ENCODE assay signal across 1 cellular context in the genomic region with DNA sequence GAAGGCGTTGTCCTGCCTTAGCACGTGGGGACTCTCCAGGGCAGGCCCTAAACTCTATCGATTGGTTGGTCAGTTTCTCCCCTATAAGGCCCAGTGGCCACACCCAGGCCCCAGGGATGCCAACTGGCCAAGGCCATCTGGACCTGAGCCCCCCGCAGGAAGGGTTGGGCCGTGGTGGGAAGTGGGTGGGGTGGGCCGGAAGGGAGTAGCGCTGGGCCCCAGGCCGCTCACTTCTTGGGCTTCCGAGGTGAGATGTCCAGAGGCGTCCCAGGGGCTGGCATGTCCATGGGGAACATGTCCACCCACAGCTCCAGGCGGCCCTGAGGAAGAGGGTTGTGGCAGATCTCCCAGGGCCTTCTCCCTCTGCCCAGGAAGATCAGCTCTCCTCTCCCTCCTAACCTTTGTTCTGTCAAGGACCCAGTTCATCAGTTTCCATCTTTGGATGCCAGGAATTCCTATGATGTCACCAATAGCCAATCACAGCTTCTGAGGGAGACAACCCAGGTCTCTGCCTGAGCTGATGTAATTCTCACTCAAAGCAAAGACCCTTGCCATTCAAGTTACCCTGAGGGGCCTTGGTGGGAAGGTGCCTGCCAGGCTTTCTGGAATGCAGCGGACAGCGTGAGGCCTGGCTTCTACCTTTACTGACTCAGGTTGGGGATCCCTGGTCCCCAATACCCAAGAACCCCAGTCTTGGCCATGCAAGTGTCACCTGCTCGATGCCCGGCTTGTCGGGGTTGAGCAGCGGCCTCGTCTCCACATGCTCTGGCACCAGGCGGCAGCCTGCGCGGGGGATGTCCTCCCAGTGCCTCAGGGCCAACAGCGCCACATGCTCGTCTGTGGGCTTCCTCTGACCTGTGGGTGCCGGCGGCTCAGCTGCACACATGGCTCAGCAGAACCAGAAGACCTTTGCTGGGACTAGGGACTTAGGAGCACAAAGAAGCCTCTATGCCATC.
TF ChIP-seq lines count a peak whose summit lies in the region.

No MANE protein-coding gene starts in this region.

TF ChIP-seq in SK-N-SH, 30 proteins besides CTCF, POLR2A, EP300 and RAD21 (continued from another document):
- TF ChIP-seq, protein P1, sequence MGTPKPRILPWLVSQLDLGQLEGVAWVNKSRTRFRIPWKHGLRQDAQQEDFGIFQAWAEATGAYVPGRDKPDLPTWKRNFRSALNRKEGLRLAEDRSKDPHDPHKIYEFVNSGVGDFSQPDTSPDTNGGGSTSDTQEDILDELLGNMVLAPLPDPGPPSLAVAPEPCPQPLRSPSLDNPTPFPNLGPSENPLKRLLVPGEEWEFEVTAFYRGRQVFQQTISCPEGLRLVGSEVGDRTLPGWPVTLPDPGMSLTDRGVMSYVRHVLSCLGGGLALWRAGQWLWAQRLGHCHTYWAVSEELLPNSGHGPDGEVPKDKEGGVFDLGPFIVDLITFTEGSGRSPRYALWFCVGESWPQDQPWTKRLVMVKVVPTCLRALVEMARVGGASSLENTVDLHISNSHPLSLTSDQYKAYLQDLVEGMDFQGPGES (IDR thresholded peaks at IDR 0.05; ENCODE audit: low read depth, low read length) = no peak
- no peak for TF ChIP-seq RXRA (IDR thresholded peaks at IDR 0.05; ENCODE audit: borderline replicate concordance, low read depth)
- TF ChIP-seq GABPA (IDR thresholded peaks at IDR 0.05; ENCODE audit: low read depth) = no peak
- no peak for TF ChIP-seq TAF1 (IDR thresholded peaks at IDR 0.05; ENCODE audit: borderline replicate concordance, low read depth, low read length)
- no peak for TF ChIP-seq CHD2 (IDR thresholded peaks at IDR 0.05; ENCODE audit: low read length, partially characterized antibody)
- TF ChIP-seq, protein P2, sequence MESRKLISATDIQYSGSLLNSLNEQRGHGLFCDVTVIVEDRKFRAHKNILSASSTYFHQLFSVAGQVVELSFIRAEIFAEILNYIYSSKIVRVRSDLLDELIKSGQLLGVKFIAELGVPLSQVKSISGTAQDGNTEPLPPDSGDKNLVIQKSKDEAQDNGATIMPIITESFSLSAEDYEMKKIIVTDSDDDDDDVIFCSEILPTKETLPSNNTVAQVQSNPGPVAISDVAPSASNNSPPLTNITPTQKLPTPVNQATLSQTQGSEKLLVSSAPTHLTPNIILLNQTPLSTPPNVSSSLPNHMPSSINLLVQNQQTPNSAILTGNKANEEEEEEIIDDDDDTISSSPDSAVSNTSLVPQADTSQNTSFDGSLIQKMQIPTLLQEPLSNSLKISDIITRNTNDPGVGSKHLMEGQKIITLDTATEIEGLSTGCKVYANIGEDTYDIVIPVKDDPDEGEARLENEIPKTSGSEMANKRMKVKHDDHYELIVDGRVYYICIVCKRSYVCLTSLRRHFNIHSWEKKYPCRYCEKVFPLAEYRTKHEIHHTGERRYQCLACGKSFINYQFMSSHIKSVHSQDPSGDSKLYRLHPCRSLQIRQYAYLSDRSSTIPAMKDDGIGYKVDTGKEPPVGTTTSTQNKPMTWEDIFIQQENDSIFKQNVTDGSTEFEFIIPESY (IDR thresholded peaks at IDR 0.05; ENCODE audit: borderline replicate concordance, low read depth) = no peak
- no peak for TF ChIP-seq GATA2 (CRISPR knock-in tag; IDR thresholded peaks at IDR 0.05)
- TF ChIP-seq, protein P3, sequence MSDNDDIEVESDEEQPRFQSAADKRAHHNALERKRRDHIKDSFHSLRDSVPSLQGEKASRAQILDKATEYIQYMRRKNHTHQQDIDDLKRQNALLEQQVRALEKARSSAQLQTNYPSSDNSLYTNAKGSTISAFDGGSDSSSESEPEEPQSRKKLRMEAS (IDR thresholded peaks at IDR 0.05; ENCODE audit: low read depth) = no peak
- TF ChIP-seq POLR2AphosphoS5 (IDR thresholded peaks at IDR 0.05; ENCODE audit: low read depth, low read length) = no peak
- no peak for TF ChIP-seq ELF1 (IDR thresholded peaks at IDR 0.05)
- TF ChIP-seq SIN3A (IDR thresholded peaks at IDR 0.05; ENCODE audit: borderline replicate concordance, low read depth, low read length) = no peak
- TF ChIP-seq FOXJ3 (CRISPR knock-in tag; IDR thresholded peaks at IDR 0.05) = no peak
- no peak for TF ChIP-seq NFIC (IDR thresholded peaks at IDR 0.05; ENCODE audit: borderline replicate concordance)
- no peak for TF ChIP-seq JUND (IDR thresholded peaks at IDR 0.05)
- TF ChIP-seq, protein P4, sequence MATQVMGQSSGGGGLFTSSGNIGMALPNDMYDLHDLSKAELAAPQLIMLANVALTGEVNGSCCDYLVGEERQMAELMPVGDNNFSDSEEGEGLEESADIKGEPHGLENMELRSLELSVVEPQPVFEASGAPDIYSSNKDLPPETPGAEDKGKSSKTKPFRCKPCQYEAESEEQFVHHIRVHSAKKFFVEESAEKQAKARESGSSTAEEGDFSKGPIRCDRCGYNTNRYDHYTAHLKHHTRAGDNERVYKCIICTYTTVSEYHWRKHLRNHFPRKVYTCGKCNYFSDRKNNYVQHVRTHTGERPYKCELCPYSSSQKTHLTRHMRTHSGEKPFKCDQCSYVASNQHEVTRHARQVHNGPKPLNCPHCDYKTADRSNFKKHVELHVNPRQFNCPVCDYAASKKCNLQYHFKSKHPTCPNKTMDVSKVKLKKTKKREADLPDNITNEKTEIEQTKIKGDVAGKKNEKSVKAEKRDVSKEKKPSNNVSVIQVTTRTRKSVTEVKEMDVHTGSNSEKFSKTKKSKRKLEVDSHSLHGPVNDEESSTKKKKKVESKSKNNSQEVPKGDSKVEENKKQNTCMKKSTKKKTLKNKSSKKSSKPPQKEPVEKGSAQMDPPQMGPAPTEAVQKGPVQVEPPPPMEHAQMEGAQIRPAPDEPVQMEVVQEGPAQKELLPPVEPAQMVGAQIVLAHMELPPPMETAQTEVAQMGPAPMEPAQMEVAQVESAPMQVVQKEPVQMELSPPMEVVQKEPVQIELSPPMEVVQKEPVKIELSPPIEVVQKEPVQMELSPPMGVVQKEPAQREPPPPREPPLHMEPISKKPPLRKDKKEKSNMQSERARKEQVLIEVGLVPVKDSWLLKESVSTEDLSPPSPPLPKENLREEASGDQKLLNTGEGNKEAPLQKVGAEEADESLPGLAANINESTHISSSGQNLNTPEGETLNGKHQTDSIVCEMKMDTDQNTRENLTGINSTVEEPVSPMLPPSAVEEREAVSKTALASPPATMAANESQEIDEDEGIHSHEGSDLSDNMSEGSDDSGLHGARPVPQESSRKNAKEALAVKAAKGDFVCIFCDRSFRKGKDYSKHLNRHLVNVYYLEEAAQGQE (IDR thresholded peaks at IDR 0.05; ENCODE audit: low read depth, low read length) = no peak
- no peak for TF ChIP-seq FOXM1 (IDR thresholded peaks at IDR 0.05; ENCODE audit: low read depth)
- no peak for TF ChIP-seq MEF2A (IDR thresholded peaks at IDR 0.05; ENCODE audit: borderline replicate concordance, low read depth)
